In genomic region chr2:172465417-172466334, GRCh38 we compare ENCODE assay signal across 8 cellular contexts. TPM values are rescaled to one million over a fixed set of nuclear protein-coding genes. Genes with fewer than 3 reads are reported as not detected.
A peak's percentile ranks its signal among the peaks of the same experiment; 100 is the strongest.
DNase-seq lines count a peak whose midpoint lies in the region; ATAC-seq, FAIRE-seq and TF ChIP-seq lines count a peak whose summit lies in the region.

No MANE protein-coding gene starts in this region.

- intact Hi-C loops in upper lobe of right lung (cut with DNase I): no loop called here

- H3K27me3 ChIP-seq in upper lobe of right lung: no peaks in the 10 kb centered on the region

- peak; percentile 72 for FAIRE-seq in GM12891 (lab: Jason Lieb, UNC)

- H3K36me3 ChIP-seq in SK-N-MC (ENCODE audit: insufficient read depth, low read length) (no peaks in the 10 kb centered on the region), upper lobe of right lung (peaks cover 3% of the 10 kb centered on the region)

- peak overlapping the region; percentile 78 for H3K4me3 ChIP-seq in SK-N-MC
- H3K4me3 ChIP-seq in upper lobe of right lung: peak overlapping the region; percentile 15

- ATAC-seq in upper lobe of right lung: peak; percentile 90
- no peak for ATAC-seq in GM18873 (IDR thresholded peaks at IDR 0.05; ENCODE audit: low FRiP score, unreplicated experiment)

- TF ChIP-seq POLR2A in GM12891 (IDR thresholded peaks at IDR 0.05; ENCODE audit: low read depth, low read length): no peak

- H3K4me1 ChIP-seq in upper lobe of right lung: peaks cover 20% of the 10 kb centered on the region

- peak overlapping the region; percentile 42 for H3K9ac ChIP-seq in SK-N-MC (ENCODE audit: insufficient read length)

- H3K27ac ChIP-seq in SK-N-MC (no peak overlapping the region), upper lobe of right lung (no peak overlapping the region)

- DNase-seq in GM12891 (ENCODE audit: insufficient read length, low spot score) (peak; percentile 21), MV-4-11 (lab: John Stamatoyannopoulos, UW) (peak; percentile 71), SK-N-MC (ENCODE audit: low read depth, low spot score) (peak; percentile 65), glomerular endothelial cell (ENCODE audit: extremely low read depth, low read depth, low spot score) (peak; percentile 61), pons (ENCODE audit: low spot score) (peak; percentile 84), upper lobe of right lung (no peak)
- DNase-seq in activated naive CD4-positive, alpha-beta T cell treated with anti-CD3 and anti-CD28 coated beads, Interleukin-2, amount 50 U/mL, for 16 hours: peak; percentile 74

- H3K9me3 ChIP-seq in SK-N-MC (ENCODE audit: low read depth, low read length) (no peaks in the 10 kb centered on the region), upper lobe of right lung (no peaks in the 10 kb centered on the region)

- TF ChIP-seq CTCF in upper lobe of right lung (IDR thresholded peaks at IDR 0.05): peak; percentile 87

TF ChIP-seq in GM12891, 5 proteins besides CTCF, POLR2A, EP300 and RAD21:
- no peak for TF ChIP-seq SPI1 (IDR thresholded peaks at IDR 0.05; ENCODE audit: low read depth, low read length)
- TF ChIP-seq PAX5 (IDR thresholded peaks at IDR 0.05; ENCODE audit: insufficient read depth, low read length, severe bottlenecking): no peak
- no peak for TF ChIP-seq POU2F2 (IDR thresholded peaks at IDR 0.05; ENCODE audit: low read depth, low read length)
- TF ChIP-seq TAF1 (IDR thresholded peaks at IDR 0.05; ENCODE audit: low read depth, low read length): no peak
- TF ChIP-seq POLR2AphosphoS5 (IDR thresholded peaks at IDR 0.05; ENCODE audit: low read depth, low read length): no peak

RNA-seq across cellular contexts. Expression of gene ITGA6, which starts 38.3 kb away (rescaled TPM):
- polyA plus RNA-seq in GM12891 (2012; ENCODE audit: low read depth, missing spikeins): 0.30 TPM
- total RNA-seq in glomerular endothelial cell (288 and 382 TPM in 2 replicates), upper lobe of right lung (73.0 TPM)
